8 cellular contexts compared by ENCODE assay signal in genomic region chr1:41102208-41102607, GRCh38.
DNase-seq lines count a peak whose midpoint lies in the region; ATAC-seq and TF ChIP-seq lines count a peak whose summit lies in the region.

No MANE protein-coding gene starts in this region.

- DNase-seq in AG08396 (ENCODE audit: low spot score) (peak; percentile 67), NCI-H446 (lab: John Stamatoyannopoulos, UW) (peak; percentile 85 to 96), esophagus squamous epithelium (lab: John Stamatoyannopoulos, UW) (no peak), non-pigmented ciliary epithelial cell (ENCODE audit: low read depth) (peak; percentile 86), NCI-H524 (lab: John Stamatoyannopoulos, UW) (no peak), GM19238 (ENCODE audit: insufficient read length, low spot score) (no peak)

- intact Hi-C loops in esophagus squamous epithelium (cut with DNase I) = no loop called here

- H3K4me1 ChIP-seq in esophagus squamous epithelium = peaks cover 12 to 29% (median 22%) of the 10 kb centered on the region in 3 donors

- H3K9me3 ChIP-seq in esophagus squamous epithelium = no peaks in the 10 kb centered on the region

- ATAC-seq in GM18505 (IDR thresholded peaks at IDR 0.05; ENCODE audit: unreplicated experiment) (no peak), GM19455 (IDR thresholded peaks at IDR 0.05; ENCODE audit: unreplicated experiment) (no peak)

- TF ChIP-seq POLR2A in esophagus squamous epithelium (IDR thresholded peaks at IDR 0.05) (no peak), GM18505 (IDR thresholded peaks at IDR 0.05; ENCODE audit: borderline replicate concordance, extremely low read depth, insufficient read depth, insufficient read length) (no peak)

- no peaks in the 10 kb centered on the region for H3K36me3 ChIP-seq in esophagus squamous epithelium

- H3K27me3 ChIP-seq in esophagus squamous epithelium = no peaks in the 10 kb centered on the region

- H3K27ac ChIP-seq in esophagus squamous epithelium = peak overlapping the region; percentile 10 to 58 (median 56)

- H3K4me3 ChIP-seq in esophagus squamous epithelium = no peak overlapping the region

- TF ChIP-seq CTCF in esophagus squamous epithelium (IDR thresholded peaks at IDR 0.05) = no peak

Comparison
In these comparisons a context has a peak if more than half of its experiments do, and no peak if none do; other contexts are left out.
1. DNase-seq: peak in AG08396 (single experiment), NCI-H446 (2 of 2) and non-pigmented ciliary epithelial cell (single experiment); none in esophagus squamous epithelium (single experiment), NCI-H524 (0 of 2) and GM19238 (single experiment).